1 cellular context compared by ENCODE assay signal in the genomic region with DNA sequence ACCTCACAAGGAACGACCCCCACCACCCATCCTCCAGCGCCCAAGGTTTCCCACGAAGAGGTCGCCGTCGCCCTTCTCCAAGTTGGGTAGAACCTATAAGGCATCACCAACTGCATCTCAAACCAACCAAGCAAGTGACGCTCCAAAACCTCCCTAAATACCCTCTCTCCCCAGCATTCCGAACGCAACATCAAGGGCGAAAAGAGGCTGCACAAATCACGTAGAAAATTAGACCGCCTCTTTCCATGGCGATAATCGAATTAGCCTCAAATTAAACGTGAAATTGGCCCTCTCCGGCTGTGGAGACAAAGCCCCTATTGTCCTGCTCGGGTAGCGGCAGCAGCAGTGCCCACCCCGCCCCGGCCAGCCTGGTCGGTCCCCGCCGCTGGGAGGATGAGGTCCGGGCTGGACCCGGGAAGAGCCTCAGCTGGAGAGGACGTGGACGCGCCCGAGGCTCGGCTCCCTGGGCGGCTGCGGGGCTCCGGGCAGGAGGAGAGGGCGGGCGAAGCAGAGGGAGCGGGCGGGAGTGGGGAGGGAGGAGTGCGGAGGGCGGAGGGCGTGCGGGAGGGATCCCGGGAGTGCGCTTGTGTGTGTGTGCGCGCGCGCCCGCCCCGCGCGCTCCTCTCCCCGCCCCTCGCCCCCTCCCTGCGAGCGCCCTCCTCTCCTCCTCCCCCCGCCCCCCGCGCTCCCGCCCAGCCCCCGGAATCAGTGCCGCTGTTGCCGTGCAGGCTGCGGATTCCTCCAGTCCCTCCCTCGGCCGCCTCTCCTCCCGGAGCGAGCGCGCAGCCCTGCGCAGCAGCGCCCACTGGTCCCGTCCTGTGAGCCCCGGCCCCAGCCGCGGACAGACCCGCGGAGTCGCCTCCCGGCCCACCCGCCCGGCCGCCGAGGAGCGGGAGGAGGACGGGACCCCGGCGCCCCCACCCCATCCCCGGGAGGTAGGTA.
TF ChIP-seq lines count a peak whose summit lies in the region.

TSS of gene SPTBN1 (plus strand) at position 744 of the 942 bp plus-strand sequence. CDS start 70,092 bp downstream, outside the sequence.

TF ChIP-seq in HCT116, 20 proteins besides CTCF, POLR2A, EP300 and RAD21 (continued from another document):
- TF ChIP-seq REST (IDR thresholded peaks at IDR 0.05; ENCODE audit: low read depth) (no peak), ATF3 (IDR thresholded peaks at IDR 0.05) (no peak), MAX (IDR thresholded peaks at IDR 0.05) (no peak), EZH2 (IDR thresholded peaks at IDR 0.05) (no peak)
